ENCODE assay signal across 1 cellular context in genomic region chr7:32490127-32490796, GRCh38.
TF ChIP-seq lines count a peak whose summit lies in the region.

Gene LSM5, minus strand, starts transcription at chr7:32490380. Its CDS starts 15 bp downstream, at chr7:32490365.

TF ChIP-seq in HepG2, 621 proteins besides CTCF, POLR2A, EP300 and RAD21 (continued from another document and continues in another):
- no peak for TF ChIP-seq ZNF770 (CRISPR knock-in tag; IDR thresholded peaks at IDR 0.05)
- peak; percentile 99 for TF ChIP-seq PHF8 (CRISPR knock-in tag; IDR thresholded peaks at IDR 0.05)
- TF ChIP-seq IKZF4 (CRISPR knock-in tag; IDR thresholded peaks at IDR 0.05; ENCODE audit: borderline replicate concordance, low read depth, not compliant biosample characterization), result peak; percentile 28
- TF ChIP-seq ZNF329 (CRISPR knock-in tag; IDR thresholded peaks at IDR 0.05; ENCODE audit: low read depth), result peak; percentile 61; the same call in 1 of the 2 replicates
- TF ChIP-seq SYNCRIP (IDR thresholded peaks at IDR 0.05; ENCODE audit: insufficient read depth, low read depth, low read length), result no peak
- no peak for TF ChIP-seq CENPT (CRISPR knock-in tag; IDR thresholded peaks at IDR 0.05; ENCODE audit: low read depth)
- TF ChIP-seq ZNF256 (CRISPR knock-in tag; conservative IDR thresholded peaks at IDR 0.05), result peak; percentile 83
- peak; percentile 56; the same call in 1 of the 2 replicates for TF ChIP-seq ZSCAN5A (CRISPR knock-in tag; IDR thresholded peaks at IDR 0.05; ENCODE audit: borderline replicate concordance)
- TF ChIP-seq RXRA (CRISPR knock-in tag; IDR thresholded peaks at IDR 0.05), result peak; percentile 81
- TF ChIP-seq ZNF557 (CRISPR knock-in tag; IDR thresholded peaks at IDR 0.05), result peak; percentile 89
- TF ChIP-seq TOE1 (CRISPR knock-in tag; IDR thresholded peaks at IDR 0.05), result peak; percentile 83
- no peak for TF ChIP-seq ZNF343 (CRISPR knock-in tag; IDR thresholded peaks at IDR 0.05)
- no peak for TF ChIP-seq STAG1 (CRISPR knock-in tag; IDR thresholded peaks at IDR 0.05)
- TF ChIP-seq TBL1XR1 (IDR thresholded peaks at IDR 0.05; ENCODE audit: borderline replicate concordance, low read length, partially characterized antibody), result no peak
- peak; percentile 85 for TF ChIP-seq ZNF124 (CRISPR knock-in tag; IDR thresholded peaks at IDR 0.05)
- TF ChIP-seq RNF219 (CRISPR knock-in tag; IDR thresholded peaks at IDR 0.05), result no peak
- peak; percentile 85; the same call in 1 of the 3 replicates for TF ChIP-seq MXI1 (IDR thresholded peaks at IDR 0.05; ENCODE audit: borderline replicate concordance, low read depth, low read length)
- TF ChIP-seq PRDM15 (CRISPR knock-in tag; IDR thresholded peaks at IDR 0.05), result peak; percentile 67
- TF ChIP-seq HIC2 (CRISPR knock-in tag; IDR thresholded peaks at IDR 0.05; ENCODE audit: low read depth), result peak; percentile 37; the same call in 1 of the 2 replicates
- peak; percentile 98 for TF ChIP-seq KMT2A (CRISPR knock-in tag; IDR thresholded peaks at IDR 0.05)
- 0 out of 2 replicates have a peak, but pooled peaks have one; percentile 80 for TF ChIP-seq HOXD1 (CRISPR knock-in tag; IDR thresholded peaks at IDR 0.05)
- TF ChIP-seq ZNF772 (CRISPR knock-in tag; IDR thresholded peaks at IDR 0.05), result peak; percentile 91; the same call in 1 of the 2 replicates
- TF ChIP-seq ZNF878 (CRISPR knock-in tag; IDR thresholded peaks at IDR 0.05), result peak; percentile 82
- TF ChIP-seq SKI (IDR thresholded peaks at IDR 0.05; ENCODE audit: partially characterized antibody), result peak; percentile 23
- no peak for TF ChIP-seq CHD4 (IDR thresholded peaks at IDR 0.05; ENCODE audit: borderline replicate concordance, low read length)
- TF ChIP-seq RCOR2 (CRISPR knock-in tag; IDR thresholded peaks at IDR 0.05), result peak; percentile 65; the same call in 1 of the 2 replicates
- no peak for TF ChIP-seq SOX13 (IDR thresholded peaks at IDR 0.05)
- TF ChIP-seq SOX13 (CRISPR knock-in tag; conservative IDR thresholded peaks at IDR 0.05 in 1 of 2, IDR thresholded peaks at IDR 0.05 in 1 of 2), result peak in 1 of 2 experiments; percentile 43; a peak in 2 of 4 replicates
- no peak; the same call in 1 of the 2 replicates for TF ChIP-seq NCOR1 (IDR thresholded peaks at IDR 0.05; ENCODE audit: borderline replicate concordance, low read length)
- TF ChIP-seq ZNF503 (CRISPR knock-in tag; IDR thresholded peaks at IDR 0.05), result no peak
- TF ChIP-seq LRRFIP1 (CRISPR knock-in tag; conservative IDR thresholded peaks at IDR 0.05), result no peak
- no peak for TF ChIP-seq NONO (IDR thresholded peaks at IDR 0.05)
- peak; percentile 76; the same call in 1 of the 2 replicates for TF ChIP-seq NONO (CRISPR knock-in tag; conservative IDR thresholded peaks at IDR 0.05)
- TF ChIP-seq ZSCAN29 (CRISPR knock-in tag; conservative IDR thresholded peaks at IDR 0.05), result no peak
- peak; percentile 95 for TF ChIP-seq ZNF781 (CRISPR knock-in tag; IDR thresholded peaks at IDR 0.05; ENCODE audit: borderline replicate concordance, not compliant biosample characterization)
- TF ChIP-seq ZNF652 (CRISPR knock-in tag; IDR thresholded peaks at IDR 0.05; ENCODE audit: borderline replicate concordance, low read depth), result no peak
- peak; percentile 75; the same call in 1 of the 2 replicates for TF ChIP-seq ZNF607 (CRISPR knock-in tag; IDR thresholded peaks at IDR 0.05; ENCODE audit: borderline replicate concordance)
- peak; percentile 45; the same call in 1 of the 2 replicates for TF ChIP-seq EHMT2 (IDR thresholded peaks at IDR 0.05; ENCODE audit: borderline replicate concordance, low read depth, low read length)
